ENCODE assay signal across 17 cellular contexts in genomic region chr21:38354231-38354630, GRCh38.
DNase-seq lines count a peak whose midpoint lies in the region; ATAC-seq and TF ChIP-seq lines count a peak whose summit lies in the region.
"Had no signal": no experiment of that assay in that cellular context is flagged by ENCODE, and none has a peak within 500 bp of the region (broad histone marks: within the 10 kb centered on the region; RNA-seq: fewer than 3 reads in every experiment).

No MANE protein-coding gene starts in this region.

- no peaks in the 10 kb centered on the region for H3K9me3 ChIP-seq in right atrium auricular region
- H3K9me3 ChIP-seq in heart right ventricle = peaks cover 0 to 3% (median 0%) of the 10 kb centered on the region in 11 donors
- H3K9me3 ChIP-seq in osteoblast (ENCODE audit: low read depth, low read length) = no peaks in the 10 kb centered on the region
- H3K9me3 ChIP-seq in upper lobe of right lung = no peaks in the 10 kb centered on the region

- no peak for TF ChIP-seq CTCF in right atrium auricular region (IDR thresholded peaks at IDR 0.05)
- TF ChIP-seq CTCF in heart right ventricle (IDR thresholded peaks at IDR 0.05) = no peak
- TF ChIP-seq CTCF in osteoblast (IDR thresholded peaks at IDR 0.05; ENCODE audit: extremely low read depth, low read depth, low read length) = no peak
- TF ChIP-seq CTCF in upper lobe of right lung (IDR thresholded peaks at IDR 0.05) = no peak
- no peak for TF ChIP-seq CTCF in GM13976 (IDR thresholded peaks at IDR 0.05; ENCODE audit: borderline replicate concordance, control extremely low read depth, extremely low read depth, insufficient read depth, missing control alignments)

- H3K4me3 ChIP-seq in right atrium auricular region = no peak overlapping the region
- H3K4me3 ChIP-seq in heart right ventricle = no peak overlapping the region
- H3K4me3 ChIP-seq in osteoblast (ENCODE audit: insufficient read depth, low read length) = no peak overlapping the region
- peak overlapping the region; percentile 34 for H3K4me3 ChIP-seq in upper lobe of right lung
- H3K4me3 ChIP-seq: BLaER1 treated with 17β-estradiol and CSF1 and Interleukin-3, amounts not matched to agents 10 nM and 100 nM; GM23338 had no signal

- in situ Hi-C loops in GM13976 (cut with MboI; ENCODE audit: low sequenced_read_pairs, unreplicated experiment) = loop anchor here (10.0 to 25.0 kb wide), 3 partner anchors 149 to 642 kb away; no protein-coding TSS in a partner anchor

- peak; percentile 43 for DNase-seq in right atrium auricular region (ENCODE audit: low spot score)
- no peak for DNase-seq in heart right ventricle
- DNase-seq in osteoblast (ENCODE audit: insufficient read length, low spot score, missing footprints) = peak; percentile 22
- no peak for DNase-seq in upper lobe of right lung
- DNase-seq in DMS79 (lab: John Stamatoyannopoulos, UW) = no peak
- no peak for DNase-seq in GM13976 (ENCODE audit: low spot score)
- DNase-seq in NCI-H128 (lab: John Stamatoyannopoulos, UW; ENCODE audit: unreplicated experiment) = no peak
- DNase-seq: 8988T; Calu3; CD8-positive, alpha-beta T cell; DND-41; EL; H7; HFFc6 had no signal

- no peak overlapping the region for H3K4me2 ChIP-seq in osteoblast (ENCODE audit: insufficient read depth, low read length)
- H3K4me2 ChIP-seq: BLaER1 treated with 17β-estradiol and CSF1 and Interleukin-3, amounts not matched to agents 10 nM and 100 nM; GM23338 had no signal

- H3K4me1 ChIP-seq in right atrium auricular region = peaks cover 0 to 10% of the 10 kb centered on the region in 2 donors
- H3K4me1 ChIP-seq in heart right ventricle = peaks cover 0 to 32% (median 7%) of the 10 kb centered on the region in 9 donors
- H3K4me1 ChIP-seq in osteoblast (ENCODE audit: insufficient read depth, low read length) = peaks cover 35% of the 10 kb centered on the region
- peaks cover 14% of the 10 kb centered on the region for H3K4me1 ChIP-seq in upper lobe of right lung

- ATAC-seq in heart right ventricle (no peak), upper lobe of right lung (no peak)
- ATAC-seq: CD8-positive, alpha-beta T cell; GM23338; HCT116 had no signal

- no peaks in the 10 kb centered on the region for H3K79me2 ChIP-seq in osteoblast (ENCODE audit: insufficient read depth, low read length)

- H3K27ac ChIP-seq in right atrium auricular region (no peak overlapping the region), heart right ventricle (no peak overlapping the region), osteoblast (ENCODE audit: low read depth, low read length) (no peak overlapping the region), upper lobe of right lung (no peak overlapping the region)
- H3K27ac ChIP-seq: BLaER1 treated with 17β-estradiol and CSF1 and Interleukin-3, amounts not matched to agents 10 nM and 100 nM had no signal

- no peaks in the 10 kb centered on the region for H3K27me3 ChIP-seq in right atrium auricular region
- H3K27me3 ChIP-seq in heart right ventricle = peaks cover 0 to 13% (median 0%) of the 10 kb centered on the region in 7 donors
- peaks cover 3% of the 10 kb centered on the region for H3K27me3 ChIP-seq in osteoblast (ENCODE audit: insufficient read depth, low read length)
- no peaks in the 10 kb centered on the region for H3K27me3 ChIP-seq in upper lobe of right lung

- H2AFZ ChIP-seq in osteoblast (ENCODE audit: low read length) = no peak overlapping the region
- H2AFZ ChIP-seq: GM23338 had no signal

- H4K20me1 ChIP-seq in osteoblast (ENCODE audit: insufficient read depth, low read length) = no peaks in the 10 kb centered on the region
- H4K20me1 ChIP-seq: BLaER1 treated with 17β-estradiol and CSF1 and Interleukin-3, amounts not matched to agents 10 nM and 100 nM had no signal

- intact Hi-C loops in heart right ventricle (cut with DNase I) (loop anchor here (2.0 to 10.0 kb wide), 8 partner anchors 133 to 679 kb away; no protein-coding TSS in a partner anchor), upper lobe of right lung (cut with DNase I) (loop anchor here (5.0 kb wide), 1 partner anchor 137 kb away; no protein-coding TSS in a partner anchor)

- 95 to 97% methylated on average over 10 of the region's 10 CpGs for WGBS in heart right ventricle, 2 donors

- H3K36me3 ChIP-seq in right atrium auricular region = no peaks in the 10 kb centered on the region
- no peaks in the 10 kb centered on the region for H3K36me3 ChIP-seq in heart right ventricle
- H3K36me3 ChIP-seq in osteoblast (ENCODE audit: insufficient read depth, low read length) = no peaks in the 10 kb centered on the region
- H3K36me3 ChIP-seq in upper lobe of right lung = no peaks in the 10 kb centered on the region
- H3K36me3 ChIP-seq: BLaER1 treated with 17β-estradiol and CSF1 and Interleukin-3, amounts not matched to agents 10 nM and 100 nM had no signal

Comparison
In these comparisons a context has a peak if more than half of its experiments do, and no peak if none do; other contexts are left out.
1. DNase-seq: peak in right atrium auricular region (single experiment) and osteoblast (single experiment); none in heart right ventricle (0 of 2), upper lobe of right lung (single experiment), DMS79 (single experiment), GM13976 (single experiment) and NCI-H128 (single experiment).